ENCODE assay signal across 1 cellular context in genomic region chr21:45554477-45555175, GRCh38.
TF ChIP-seq lines count a peak whose summit lies in the region.

No MANE protein-coding gene starts in this region.

TF ChIP-seq in HepG2, 621 proteins besides CTCF, POLR2A, EP300 and RAD21 (continued from another document and continues in another):
- TF ChIP-seq ZNF687 (CRISPR knock-in tag; IDR thresholded peaks at IDR 0.05) (peak; percentile 54), ELF3 (CRISPR knock-in tag; IDR thresholded peaks at IDR 0.05) (0 out of 2 replicates have a peak, but pooled peaks have one; percentile 12), SOX5 (CRISPR knock-in tag; IDR thresholded peaks at IDR 0.05; ENCODE audit: borderline replicate concordance) (0 out of 2 replicates have a peak, but pooled peaks have one; percentile 12), FOXP4 (CRISPR knock-in tag; IDR thresholded peaks at IDR 0.05) (no peak), TFDP1 (CRISPR knock-in tag; IDR thresholded peaks at IDR 0.05; ENCODE audit: borderline replicate concordance) (peak; percentile 35; the same call in 1 of the 2 replicates), ZNF772 (CRISPR knock-in tag; IDR thresholded peaks at IDR 0.05) (peak; percentile 52; the same call in 1 of the 2 replicates), ZXDC (CRISPR knock-in tag; IDR thresholded peaks at IDR 0.05) (no peak), ATF3 (CRISPR knock-in tag; IDR thresholded peaks at IDR 0.05) (0 out of 2 replicates have a peak, but pooled peaks have one; percentile 24), YY1 (IDR thresholded peaks at IDR 0.05; ENCODE audit: insufficient read depth, insufficient replicate concordance, low read depth, low read length) (peak; percentile 18), HMGXB4 (CRISPR knock-in tag; IDR thresholded peaks at IDR 0.05; ENCODE audit: borderline replicate concordance in 1 of 2, low read depth in 1 of 2) (peak; percentile 52 to 78; a peak in 2 of 4 replicates), YEATS2 (CRISPR knock-in tag; IDR thresholded peaks at IDR 0.05; ENCODE audit: borderline replicate concordance) (peak; percentile 40; the same call in 1 of the 2 replicates), RXRA (CRISPR knock-in tag; IDR thresholded peaks at IDR 0.05) (0 out of 2 replicates have a peak, but pooled peaks have one; percentile 29), PHF8 (CRISPR knock-in tag; IDR thresholded peaks at IDR 0.05) (0 out of 2 replicates have a peak, but pooled peaks have one; percentile 49), EED (CRISPR knock-in tag; IDR thresholded peaks at IDR 0.05) (no peak), ESRRA (CRISPR knock-in tag; IDR thresholded peaks at IDR 0.05; ENCODE audit: low read depth) (no peak), ARNT2 (CRISPR knock-in tag; IDR thresholded peaks at IDR 0.05; ENCODE audit: low read depth) (peak; percentile 59; the same call in 1 of the 2 replicates), SRY (CRISPR knock-in tag; IDR thresholded peaks at IDR 0.05) (peak; percentile 67; the same call in 1 of the 2 replicates), DPF2 (CRISPR knock-in tag; IDR thresholded peaks at IDR 0.05; ENCODE audit: borderline replicate concordance, low read depth) (no peak), ERF (CRISPR knock-in tag; IDR thresholded peaks at IDR 0.05) (0 out of 2 replicates have a peak, but pooled peaks have one; percentile 42), JARID2 (CRISPR knock-in tag; IDR thresholded peaks at IDR 0.05; ENCODE audit: insufficient replicate concordance) (no peak), PHF21A (CRISPR knock-in tag; IDR thresholded peaks at IDR 0.05) (peak; percentile 67), ZNF567 (CRISPR knock-in tag; IDR thresholded peaks at IDR 0.05; ENCODE audit: borderline replicate concordance) (no peak), SAP130 (CRISPR knock-in tag; IDR thresholded peaks at IDR 0.05; ENCODE audit: low read depth) (peak; percentile 48), ZFY (CRISPR knock-in tag; IDR thresholded peaks at IDR 0.05) (peak; percentile 37), AGO1 (IDR thresholded peaks at IDR 0.05; ENCODE audit: low read depth, low read length, poor library complexity, severe bottlenecking) (peak; percentile 53), SOX13 (IDR thresholded peaks at IDR 0.05) (no peak), SOX13 (CRISPR knock-in tag; conservative IDR thresholded peaks at IDR 0.05 in 1 of 2, IDR thresholded peaks at IDR 0.05 in 1 of 2) (0 out of 4 replicates have a peak, but pooled peaks of 1 of the 2 experiments have one; percentile 24), STAT5B (CRISPR knock-in tag; IDR thresholded peaks at IDR 0.05) (no peak), ARID4A (CRISPR knock-in tag; IDR thresholded peaks at IDR 0.05; ENCODE audit: borderline replicate concordance) (peak; percentile 35; the same call in 1 of the 2 replicates), ZNF598 (CRISPR knock-in tag; IDR thresholded peaks at IDR 0.05; ENCODE audit: borderline replicate concordance) (peak; percentile 77; the same call in 1 of the 2 replicates), TFDP2 (CRISPR knock-in tag; IDR thresholded peaks at IDR 0.05) (peak; percentile 68), ZNF335 (CRISPR knock-in tag; IDR thresholded peaks at IDR 0.05) (0 out of 2 replicates have a peak, but pooled peaks have one; percentile 28), KMT2B (CRISPR knock-in tag; IDR thresholded peaks at IDR 0.05) (0 out of 2 replicates have a peak, but pooled peaks have one; percentile 35), TBX2 (CRISPR knock-in tag; IDR thresholded peaks at IDR 0.05; ENCODE audit: borderline replicate concordance) (0 out of 2 replicates have a peak, but pooled peaks have one; percentile 23), SP1 (IDR thresholded peaks at IDR 0.05) (no peak), SP1 (CRISPR knock-in tag; IDR thresholded peaks at IDR 0.05) (peak; percentile 67), ZNF414 (CRISPR knock-in tag; IDR thresholded peaks at IDR 0.05) (0 out of 2 replicates have a peak, but pooled peaks have one; percentile 33), XRCC5 (optimal IDR thresholded peaks at IDR 0.05; ENCODE audit: low read length) (peak; percentile 66), TIGD3 (CRISPR knock-in tag; IDR thresholded peaks at IDR 0.05; ENCODE audit: borderline replicate concordance) (no peak)
